In genomic region chr11:213111-213510, GRCh38 we compare ENCODE assay signal across 28 cellular contexts. TPM values are rescaled to one million over a fixed set of nuclear protein-coding genes. Genes with fewer than 3 reads are reported as not detected.
A peak's percentile ranks its signal among the peaks of the same experiment; 100 is the strongest.
DNase-seq lines count a peak whose midpoint lies in the region; ATAC-seq and TF ChIP-seq lines count a peak whose summit lies in the region.
"Had no signal": no experiment of that assay in that cellular context is flagged by ENCODE, and none has a peak within 500 bp of the region (broad histone marks: within the 10 kb centered on the region; RNA-seq: fewer than 3 reads in every experiment).

No MANE protein-coding gene starts in this region.

- H3K4me3 Mint-ChIP-seq in natural killer cell treated with Interleukin-12 subunit alpha and Interleukin-12 subunit beta and Interleukin-15 and Interleukin-18, amount 100 ng/mL, for 72 hours, result no peak overlapping the region
- H3K4me3 Mint-ChIP-seq in natural killer cell, result no peak overlapping the region
- H3K4me3 Mint-ChIP-seq in activated CD8-positive, alpha-beta T cell treated with anti-CD3 and anti-CD28 coated beads, Interleukin-2, amount 10 ng/mL, durations not matched to agents 7 days and 5 days, result no peak overlapping the region
- H3K4me3 Mint-ChIP-seq in naive thymus-derived CD4-positive, alpha-beta T cell, result peak overlapping the region in 1 of 10 donors; percentile 45
- no peak overlapping the region for H3K4me3 Mint-ChIP-seq in type B pancreatic cell
- H3K4me3 Mint-ChIP-seq: mesothelial cell of epicardium; naive thymus-derived CD8-positive, alpha-beta T cell; T-helper 2 cell treated with Interferon-gamma antibody and Interleukin-4, amounts not matched to agents 5 μg/mL and 100 μg/mL, for 36 hours had no signal

- peaks cover 13 to 18% of the 10 kb centered on the region in 2 donors for H3K4me1 Mint-ChIP-seq in natural killer cell treated with Interleukin-12 subunit alpha and Interleukin-12 subunit beta and Interleukin-15 and Interleukin-18, amount 100 ng/mL, for 72 hours (ENCODE audit: low read depth in 2 of 2)
- peaks cover 9 to 33% of the 10 kb centered on the region in 2 donors for H3K4me1 Mint-ChIP-seq in natural killer cell
- peaks cover 23% of the 10 kb centered on the region for H3K4me1 Mint-ChIP-seq in activated CD8-positive, alpha-beta T cell treated with anti-CD3 and anti-CD28 coated beads, Interleukin-2, amount 10 ng/mL, durations not matched to agents 7 days and 5 days (ENCODE audit: low read depth)
- H3K4me1 Mint-ChIP-seq in naive thymus-derived CD4-positive, alpha-beta T cell, result peaks cover 0 to 36% (median 14%) of the 10 kb centered on the region in 7 donors
- peaks cover 13% of the 10 kb centered on the region for H3K4me1 Mint-ChIP-seq in type B pancreatic cell (ENCODE audit: unreplicated experiment)

- H3K4me1 ChIP-seq in naive thymus-derived CD4-positive, alpha-beta T cell (ENCODE audit: control insufficient read depth in 2 of 2, insufficient read depth in 2 of 2, low read length in 2 of 2), result peaks cover 5 to 17% of the 10 kb centered on the region in 2 donors

- POLR2A ChIA-PET in activated CD8-positive, alpha-beta T cell treated with anti-CD3 and anti-CD28 coated beads, Interleukin-2, amount 10 ng/mL, durations not matched to agents 7 days and 5 days (lab: Charles Lee), result interaction anchor here (1.2 to 1.7 kb wide), 4 partner anchors 15 to 104 kb away, joined by 3 to 5 read pairs (median 3); no protein-coding TSS in a partner anchor
- POLR2A ChIA-PET in naive thymus-derived CD4-positive, alpha-beta T cell (lab: Charles Lee), result no interaction called here

- peak overlapping the region in 1 of 2 donors; percentile 13 for H3K27ac Mint-ChIP-seq in natural killer cell treated with Interleukin-12 subunit alpha and Interleukin-12 subunit beta and Interleukin-15 and Interleukin-18, amount 100 ng/mL, for 72 hours
- H3K27ac Mint-ChIP-seq in natural killer cell (peak overlapping the region in 1 of 2 donors; percentile 53), type B pancreatic cell (peak overlapping the region; percentile 65)
- H3K27ac Mint-ChIP-seq in activated CD8-positive, alpha-beta T cell treated with anti-CD3 and anti-CD28 coated beads, Interleukin-2, amount 10 ng/mL, durations not matched to agents 7 days and 5 days, result peak overlapping the region; percentile 13
- peak overlapping the region in 4 of 9 donors; percentile 37 to 73 (median 46) for H3K27ac Mint-ChIP-seq in naive thymus-derived CD4-positive, alpha-beta T cell
- H3K27ac Mint-ChIP-seq: mesothelial cell of epicardium; T-helper 2 cell treated with Interferon-gamma antibody and Interleukin-4, amounts not matched to agents 5 μg/mL and 100 μg/mL, for 36 hours had no signal

- no peaks in the 10 kb centered on the region for H3K9me3 ChIP-seq in naive thymus-derived CD4-positive, alpha-beta T cell (ENCODE audit: control insufficient read depth in 2 of 3, low read length in 3 of 3)
- H3K9me3 ChIP-seq: ovary, suprapubic skin had no signal

- no peak overlapping the region for H3K4me3 ChIP-seq in naive thymus-derived CD4-positive, alpha-beta T cell (ENCODE audit: low read length)
- H3K4me3 ChIP-seq: ovary, suprapubic skin had no signal

- ATAC-seq in natural killer cell treated with Interleukin-12 subunit alpha and Interleukin-12 subunit beta and Interleukin-15 and Interleukin-18, amount 100 ng/mL, for 72 hours, result no peak
- ATAC-seq in natural killer cell (no peak), HG03135 (IDR thresholded peaks at IDR 0.05; ENCODE audit: unreplicated experiment) (no peak)
- no peak for ATAC-seq in activated CD8-positive, alpha-beta T cell treated with anti-CD3 and anti-CD28 coated beads, Interleukin-2, amount 10 ng/mL, durations not matched to agents 7 days and 5 days
- no peak for ATAC-seq in naive thymus-derived CD4-positive, alpha-beta T cell
- ATAC-seq: naive thymus-derived CD8-positive, alpha-beta T cell; SK-N-SH treated with all-trans-retinoic acid at 6 μM for 48 hours had no signal

- peaks cover 23 to 69% (median 42%) of the 10 kb centered on the region in 3 experiments for H3K36me3 ChIP-seq in naive thymus-derived CD4-positive, alpha-beta T cell (ENCODE audit: control insufficient read depth in 2 of 3, insufficient read depth in 3 of 3, low read length in 3 of 3)
- H3K36me3 ChIP-seq: ovary had no signal

- TF ChIP-seq POLR2A in erythroblast (IDR thresholded peaks at IDR 0.05; ENCODE audit: low read length), result no peak

- H3K27me3 Mint-ChIP-seq in natural killer cell treated with Interleukin-12 subunit alpha and Interleukin-12 subunit beta and Interleukin-15 and Interleukin-18, amount 100 ng/mL, for 72 hours, result no peaks in the 10 kb centered on the region
- no peaks in the 10 kb centered on the region for H3K27me3 Mint-ChIP-seq in natural killer cell (ENCODE audit: low read depth in 2 of 2)
- no peaks in the 10 kb centered on the region for H3K27me3 Mint-ChIP-seq in activated CD8-positive, alpha-beta T cell treated with anti-CD3 and anti-CD28 coated beads, Interleukin-2, amount 10 ng/mL, durations not matched to agents 7 days and 5 days (ENCODE audit: low read depth)
- no peaks in the 10 kb centered on the region for H3K27me3 Mint-ChIP-seq in naive thymus-derived CD4-positive, alpha-beta T cell
- H3K27me3 Mint-ChIP-seq in type B pancreatic cell, result no peaks in the 10 kb centered on the region
- H3K27me3 Mint-ChIP-seq: naive thymus-derived CD8-positive, alpha-beta T cell had no signal

- no peak for TF ChIP-seq CTCF in natural killer cell (IDR thresholded peaks at IDR 0.05)
- TF ChIP-seq CTCF in type B pancreatic cell (conservative IDR thresholded peaks at IDR 0.05), result no peak

- peak; percentile 38 for DNase-seq in natural killer cell treated with Interleukin-12 subunit alpha and Interleukin-12 subunit beta and Interleukin-15 and Interleukin-18, amount 100 ng/mL, for 72 hours (ENCODE audit: low spot score)
- DNase-seq in natural killer cell, result no peak
- no peak for DNase-seq in activated CD8-positive, alpha-beta T cell treated with anti-CD3 and anti-CD28 coated beads, Interleukin-2, amount 10 ng/mL, durations not matched to agents 7 days and 5 days
- peak in 1 of 9 donors; percentile 4 for DNase-seq in naive thymus-derived CD4-positive, alpha-beta T cell
- DNase-seq in type B pancreatic cell (ENCODE audit: extremely low spot score, unreplicated experiment), result no peak
- DNase-seq in erythroblast (lab: John Stamatoyannopoulos, UW), result no peak
- DNase-seq: activated CD4-positive, alpha-beta T cell treated with anti-CD3 and anti-CD28 coated beads for 4 hours; amniotic stem cell; DMS79; GF-D8; HCEC 1CT; islet precursor cell; Kasumi-1; naive thymus-derived CD8-positive, alpha-beta T cell; NCI-H146; NCI-H2107; NCI-H446; OCI-M1; retina had no signal

- CTCF ChIA-PET in activated CD8-positive, alpha-beta T cell treated with anti-CD3 and anti-CD28 coated beads, Interleukin-2, amount 10 ng/mL, durations not matched to agents 7 days and 5 days (lab: Charles Lee), result interaction anchor here (1.4 kb wide), 1 partner anchor 38 kb away, joined by 5 read pairs; no protein-coding TSS in a partner anchor
- CTCF ChIA-PET in naive thymus-derived CD4-positive, alpha-beta T cell (lab: Charles Lee), result interaction anchor here (0.6 kb wide), 1 partner anchor 37 kb away, joined by 3 read pairs; no protein-coding TSS in a partner anchor

- H3K27ac ChIP-seq in naive thymus-derived CD4-positive, alpha-beta T cell (ENCODE audit: low read depth, low read length), result peak overlapping the region; percentile 23
- H3K27ac ChIP-seq: C4-2B, ovary, suprapubic skin had no signal

- H3K27me3 ChIP-seq in naive thymus-derived CD4-positive, alpha-beta T cell (ENCODE audit: control insufficient read depth in 2 of 2, insufficient read depth in 2 of 2, low read length in 2 of 2), result no peaks in the 10 kb centered on the region
- H3K27me3 ChIP-seq: ovary, suprapubic skin had no signal

- intact Hi-C loops in natural killer cell (cut with micrococcal nuclease), result no loop called here
- intact Hi-C loops in naive thymus-derived CD4-positive, alpha-beta T cell (cut with micrococcal nuclease), result no loop called here

- peaks cover 3% of the 10 kb centered on the region for H3K36me3 Mint-ChIP-seq in natural killer cell treated with Interleukin-12 subunit alpha and Interleukin-12 subunit beta and Interleukin-15 and Interleukin-18, amount 100 ng/mL, for 72 hours
- no peaks in the 10 kb centered on the region for H3K36me3 Mint-ChIP-seq in natural killer cell
- peaks cover 60% of the 10 kb centered on the region for H3K36me3 Mint-ChIP-seq in activated CD8-positive, alpha-beta T cell treated with anti-CD3 and anti-CD28 coated beads, Interleukin-2, amount 10 ng/mL, durations not matched to agents 7 days and 5 days (ENCODE audit: low read depth)
- peaks cover 4 to 32% (median 9%) of the 10 kb centered on the region in 5 donors for H3K36me3 Mint-ChIP-seq in naive thymus-derived CD4-positive, alpha-beta T cell
- H3K36me3 Mint-ChIP-seq in type B pancreatic cell, result peaks cover 5% of the 10 kb centered on the region

- no peaks in the 10 kb centered on the region for H3K9me3 Mint-ChIP-seq in natural killer cell treated with Interleukin-12 subunit alpha and Interleukin-12 subunit beta and Interleukin-15 and Interleukin-18, amount 100 ng/mL, for 72 hours
- no peaks in the 10 kb centered on the region for H3K9me3 Mint-ChIP-seq in natural killer cell
- no peaks in the 10 kb centered on the region for H3K9me3 Mint-ChIP-seq in activated CD8-positive, alpha-beta T cell treated with anti-CD3 and anti-CD28 coated beads, Interleukin-2, amount 10 ng/mL, durations not matched to agents 7 days and 5 days (ENCODE audit: insufficient read depth)
- H3K9me3 Mint-ChIP-seq in naive thymus-derived CD4-positive, alpha-beta T cell, result peaks cover 0 to 2% (median 0%) of the 10 kb centered on the region in 11 donors
- H3K9me3 Mint-ChIP-seq in type B pancreatic cell, result no peaks in the 10 kb centered on the region
- H3K9me3 Mint-ChIP-seq: mesothelial cell of epicardium; naive thymus-derived CD8-positive, alpha-beta T cell; T-helper 2 cell treated with Interferon-gamma antibody and Interleukin-4, amounts not matched to agents 5 μg/mL and 100 μg/mL, for 36 hours had no signal

RNA-seq across cellular contexts. Expression of gene RIC8A, which starts 5.6 kb away (rescaled TPM):
- total RNA-seq in natural killer cell treated with Interleukin-12 subunit alpha and Interleukin-12 subunit beta and Interleukin-15 and Interleukin-18, amount 100 ng/mL, for 72 hours, result 100 to 1,000 TPM; 130 to 148 TPM
- total RNA-seq in natural killer cell, result 100 to 1,000 TPM; 102 to 153 (median 106) TPM
- 100 to 1,000 TPM; 121 to 126 TPM for total RNA-seq in activated CD8-positive, alpha-beta T cell treated with anti-CD3 and anti-CD28 coated beads, Interleukin-2, amount 10 ng/mL, durations not matched to agents 7 days and 5 days
- 100 to 1,000 TPM in 1 of 5 experiments, 10 to 100 TPM in 4; 74.4 to 119 (median 92.0) TPM for total RNA-seq in naive thymus-derived CD4-positive, alpha-beta T cell
- polyA plus RNA-seq in naive thymus-derived CD4-positive, alpha-beta T cell, result 10 to 100 TPM; 77.2 to 94.3 TPM
- 106 and 114 TPM in 2 replicates for total RNA-seq in type B pancreatic cell (ENCODE audit: low replicate concordance)

RNA-seq across cellular contexts. Expression of gene BET1L, which starts 5.9 kb away (rescaled TPM):
- total RNA-seq in natural killer cell treated with Interleukin-12 subunit alpha and Interleukin-12 subunit beta and Interleukin-15 and Interleukin-18, amount 100 ng/mL, for 72 hours, result 10 to 100 TPM; 43.6 to 51.4 TPM
- total RNA-seq in natural killer cell (10 to 100 TPM; 32.4 to 44.1 (median 35.8) TPM), type B pancreatic cell (ENCODE audit: low replicate concordance) (48.4 and 59.5 TPM in 2 replicates)
- 10 to 100 TPM; 33.8 to 34.2 TPM for total RNA-seq in activated CD8-positive, alpha-beta T cell treated with anti-CD3 and anti-CD28 coated beads, Interleukin-2, amount 10 ng/mL, durations not matched to agents 7 days and 5 days
- 100 to 1,000 TPM in 2 of 5 experiments, 10 to 100 TPM in 3; 47.1 to 125 (median 63.2) TPM for total RNA-seq in naive thymus-derived CD4-positive, alpha-beta T cell
- 100 to 1,000 TPM in 1 of 2 donors, 10 to 100 TPM in 1; 89.3 to 111 TPM for polyA plus RNA-seq in naive thymus-derived CD4-positive, alpha-beta T cell

RNA-seq across cellular contexts. Expression of gene SCGB1C1, which starts 20.2 kb away (rescaled TPM):
- total RNA-seq in natural killer cell treated with Interleukin-12 subunit alpha and Interleukin-12 subunit beta and Interleukin-15 and Interleukin-18, amount 100 ng/mL, for 72 hours, result not detected
- total RNA-seq in natural killer cell (1 to 10 TPM in 1 of 3 donors, under 1 TPM in 1, not detected in 1; 0.73 to 2.1 TPM), type B pancreatic cell (ENCODE audit: low replicate concordance) (not detected in 2 replicates)
- total RNA-seq in activated CD8-positive, alpha-beta T cell treated with anti-CD3 and anti-CD28 coated beads, Interleukin-2, amount 10 ng/mL, durations not matched to agents 7 days and 5 days, result not detected
- total RNA-seq in naive thymus-derived CD4-positive, alpha-beta T cell, result not detected
- polyA plus RNA-seq in naive thymus-derived CD4-positive, alpha-beta T cell, result not detected
- total RNA-seq: epithelial cell of proximal tubule; liver; mesothelial cell of epicardium; naive thymus-derived CD8-positive, alpha-beta T cell; ovary; suprapubic skin had no signal
- polyA plus RNA-seq: liver; naive thymus-derived CD8-positive, alpha-beta T cell; ovary had no signal

RNA-seq across cellular contexts. Expression of gene SIRT3, which starts 23.0 kb away (rescaled TPM):
- total RNA-seq in natural killer cell treated with Interleukin-12 subunit alpha and Interleukin-12 subunit beta and Interleukin-15 and Interleukin-18, amount 100 ng/mL, for 72 hours, result 10 to 100 TPM; 13.7 to 16.3 TPM
- total RNA-seq in natural killer cell (10 to 100 TPM; 20.1 to 24.2 (median 21.2) TPM), type B pancreatic cell (ENCODE audit: low replicate concordance) (18.8 and 33.7 TPM in 2 replicates)
- total RNA-seq in activated CD8-positive, alpha-beta T cell treated with anti-CD3 and anti-CD28 coated beads, Interleukin-2, amount 10 ng/mL, durations not matched to agents 7 days and 5 days, result 10 to 100 TPM; 13.1 to 15.0 TPM
- total RNA-seq in naive thymus-derived CD4-positive, alpha-beta T cell, result 10 to 100 TPM; 19.0 to 34.8 (median 25.6) TPM
- polyA plus RNA-seq in naive thymus-derived CD4-positive, alpha-beta T cell, result 10 to 100 TPM in 1 of 2 donors, 1 to 10 TPM in 1; 9.9 to 18.9 TPM

RNA-seq across cellular contexts. Expression of gene PSMD13, which starts 23.7 kb away (rescaled TPM):
- 100 to 1,000 TPM; 204 to 263 TPM for total RNA-seq in natural killer cell treated with Interleukin-12 subunit alpha and Interleukin-12 subunit beta and Interleukin-15 and Interleukin-18, amount 100 ng/mL, for 72 hours
- total RNA-seq in natural killer cell, result 100 to 1,000 TPM in 2 of 3 donors, 10 to 100 TPM in 1; 94.6 to 111 (median 104) TPM
- total RNA-seq in activated CD8-positive, alpha-beta T cell treated with anti-CD3 and anti-CD28 coated beads, Interleukin-2, amount 10 ng/mL, durations not matched to agents 7 days and 5 days, result 100 to 1,000 TPM; 164 to 173 TPM
- total RNA-seq in naive thymus-derived CD4-positive, alpha-beta T cell, result 100 to 1,000 TPM in 1 of 5 experiments, 10 to 100 TPM in 4; 64.3 to 172 (median 86.9) TPM
- polyA plus RNA-seq in naive thymus-derived CD4-positive, alpha-beta T cell, result 100 to 1,000 TPM; 186 to 215 TPM
- total RNA-seq in type B pancreatic cell (ENCODE audit: low replicate concordance), result 112 and 115 TPM in 2 replicates
